8 cellular contexts compared by ENCODE assay signal in genomic region chr6:99151634-99152344, GRCh38.
DNase-seq lines count a peak whose midpoint lies in the region; TF ChIP-seq lines count a peak whose summit lies in the region.

No MANE protein-coding gene starts in this region.

- no peaks in the 10 kb centered on the region for H4K20me1 ChIP-seq in KMS-11 (ENCODE audit: insufficient read depth)

- no peak overlapping the region for H3K9ac ChIP-seq in KMS-11

- H3K27ac ChIP-seq in KMS-11, result no peak overlapping the region
- no peak overlapping the region for H3K27ac ChIP-seq in left ventricle myocardium inferior (replicated peaks)
- H3K27ac ChIP-seq in effector memory CD4-positive, alpha-beta T cell (ENCODE audit: insufficient read depth, low read length, poor library complexity, severe bottlenecking), result no peak overlapping the region

- no peak overlapping the region for H3K4me2 ChIP-seq in KMS-11

- H3K79me2 ChIP-seq in KMS-11 (ENCODE audit: insufficient read depth, low read depth), result no peaks in the 10 kb centered on the region

- H3K27me3 ChIP-seq in HAP-1 (ENCODE audit: low read depth) (no peaks in the 10 kb centered on the region; the same call in 1 of the 2 replicates), KMS-11 (ENCODE audit: insufficient read depth, low read depth) (no peaks in the 10 kb centered on the region), left ventricle myocardium inferior (ENCODE audit: low read depth) (peaks cover 4% of the 10 kb centered on the region)
- H3K27me3 ChIP-seq in effector memory CD4-positive, alpha-beta T cell (replicated peaks; ENCODE audit: control insufficient read depth, insufficient read depth, low read length, poor library complexity, severe bottlenecking), result no peaks in the 10 kb centered on the region

- intact Hi-C loops in left ventricle myocardium inferior (cut with micrococcal nuclease), result no loop called here

- no peaks in the 10 kb centered on the region for H3K36me3 ChIP-seq in HAP-1 (replicated peaks)
- H3K36me3 ChIP-seq in KMS-11 (ENCODE audit: insufficient read depth), result no peaks in the 10 kb centered on the region
- H3K36me3 ChIP-seq in left ventricle myocardium inferior, result no peaks in the 10 kb centered on the region
- H3K36me3 ChIP-seq in effector memory CD4-positive, alpha-beta T cell (ENCODE audit: control insufficient read depth, insufficient read depth, low read length), result no peaks in the 10 kb centered on the region

- DNase-seq in ACHN (peak; percentile 63), GM12864 (ENCODE audit: low read depth) (no peak), HAP-1 (ENCODE audit: low spot score in 2 of 2) (peak; percentile 33 to 81), left ventricle myocardium inferior (peak; percentile 20)
- peak; percentile 11 for DNase-seq in activated CD4-positive, alpha-beta T cell treated with anti-CD3 and anti-CD28 coated beads, Interleukin-2, amount 50 U/mL, for 1 hour
- peak; percentile 12 to 19 for DNase-seq in stimulated activated CD8-positive, alpha-beta memory T cell treated with anti-CD3 and anti-CD28 coated beads, Interleukin-15, amount 100 ng/mL, for 48 hours (ENCODE audit: low read depth in 2 of 2)
- no peak for DNase-seq in effector memory CD4-positive, alpha-beta T cell

- H3K4me1 ChIP-seq in HAP-1, result no peaks in the 10 kb centered on the region
- no peaks in the 10 kb centered on the region for H3K4me1 ChIP-seq in KMS-11 (ENCODE audit: low read depth, poor library complexity, severe bottlenecking)
- no peaks in the 10 kb centered on the region for H3K4me1 ChIP-seq in left ventricle myocardium inferior
- H3K4me1 ChIP-seq in effector memory CD4-positive, alpha-beta T cell (ENCODE audit: control insufficient read depth, insufficient read depth, low read length, poor library complexity, severe bottlenecking), result no peaks in the 10 kb centered on the region

- H3K9me3 ChIP-seq in HAP-1 (no peaks in the 10 kb centered on the region), left ventricle myocardium inferior (replicated peaks) (no peaks in the 10 kb centered on the region)
- no peaks in the 10 kb centered on the region for H3K9me3 ChIP-seq in effector memory CD4-positive, alpha-beta T cell (ENCODE audit: control insufficient read depth, low read length)

- in situ Hi-C loops in ACHN (cut with HindIII; ENCODE audit: low pct_ligation_motif_present, low pct_unique_long_range_greater_than_20kb, low sequenced_read_pairs), result no loop called here
- in situ Hi-C loops in HAP-1 (cut with MboI; ENCODE audit: low sequenced_read_pairs), result no loop called here

- no peak overlapping the region for H2AFZ ChIP-seq in KMS-11 (ENCODE audit: low read depth)

- H3K4me3 ChIP-seq in GM12864 (ENCODE audit: low read depth, low read length), result no peak overlapping the region
- no peak overlapping the region for H3K4me3 ChIP-seq in HAP-1
- H3K4me3 ChIP-seq in KMS-11 (IDR thresholded peaks at IDR 0.05; ENCODE audit: insufficient read depth, low read depth, low read length), result no peak overlapping the region
- H3K4me3 ChIP-seq in left ventricle myocardium inferior, result no peak overlapping the region
- no peak overlapping the region for H3K4me3 ChIP-seq in effector memory CD4-positive, alpha-beta T cell (ENCODE audit: insufficient read depth, low read depth, low read length, poor library complexity, severe bottlenecking)

- peak; percentile 82 for TF ChIP-seq CTCF in GM12864 (IDR thresholded peaks at IDR 0.05; ENCODE audit: low read depth, low read length, missing control alignments)
- peak; percentile 74 for TF ChIP-seq CTCF in KMS-11 (conservative IDR thresholded peaks at IDR 0.05; ENCODE audit: low read depth, low read length)
- TF ChIP-seq CTCF in left ventricle myocardium inferior (IDR thresholded peaks at IDR 0.05; ENCODE audit: borderline replicate concordance), result peak; percentile 59

Comparison
In these comparisons a context has a peak if more than half of its experiments do, and no peak if none do; other contexts are left out.
1. DNase-seq: peak in ACHN (single experiment), HAP-1 (2 of 2), activated CD4-positive, alpha-beta T cell treated with anti-CD3 and anti-CD28 coated beads, Interleukin-2, amount 50 U/mL, for 1 hour (single experiment), left ventricle myocardium inferior (single experiment) and stimulated activated CD8-positive, alpha-beta memory T cell treated with anti-CD3 and anti-CD28 coated beads, Interleukin-15, amount 100 ng/mL, for 48 hours (2 of 2); none in GM12864 (single experiment) and effector memory CD4-positive, alpha-beta T cell (0 of 3).
2. Peak in every context shown above with its lines, with median percentiles within 50 percentile points of each other: CTCF ChIP-seq.